19 cellular contexts compared by ENCODE assay signal in genomic region chrX:31420711-31421151, GRCh38.
A peak's percentile ranks its signal among the peaks of the same experiment; 100 is the strongest.
DNase-seq lines count a peak whose midpoint lies in the region; ATAC-seq and TF ChIP-seq lines count a peak whose summit lies in the region.
"Had no signal": no experiment of that assay in that cellular context is flagged by ENCODE, and none has a peak within 500 bp of the region (broad histone marks: within the 10 kb centered on the region; RNA-seq: fewer than 3 reads in every experiment).

No MANE protein-coding gene starts in this region.

- no peak overlapping the region for H3K4me3 Mint-ChIP-seq in mesothelial cell of epicardium
- no peak overlapping the region for H3K4me3 Mint-ChIP-seq in stimulated activated naive CD8-positive, alpha-beta T cell treated with anti-CD3 and anti-CD28 coated beads, Interleukin-15, amount 100 ng/mL, for 72 hours
- H3K4me3 Mint-ChIP-seq: B cell had no signal

- H3K56ac ChIP-seq in IMR-90 (ENCODE audit: extremely low read depth, insufficient read depth, low read length) = no peak overlapping the region

- CTCF ChIA-PET in IMR-90 (lab: Yijun Ruan, JAX) = no interaction called here

- ATAC-seq in GM18858 (IDR thresholded peaks at IDR 0.05; ENCODE audit: unreplicated experiment) = peak; percentile 23
- ATAC-seq in IMR-90 (ENCODE audit: low read depth) = no peak
- no peak for ATAC-seq in stimulated activated naive CD8-positive, alpha-beta T cell treated with anti-CD3 and anti-CD28 coated beads, Interleukin-15, amount 100 ng/mL, for 72 hours
- ATAC-seq: activated CD4-positive, CD25-positive, alpha-beta regulatory T cell treated with anti-CD3 and anti-CD28 coated beads, Interleukin-2, amount 50 U/mL, for 24 hours; gastrocnemius medialis had no signal

- no peak overlapping the region for H2BK5ac ChIP-seq in IMR-90 (ENCODE audit: low read depth, low read length, poor library complexity, severe bottlenecking)

- H3K4me1 ChIP-seq in IMR-90 (ENCODE audit: control insufficient read depth, insufficient read depth, low read length) = no peaks in the 10 kb centered on the region
- no peaks in the 10 kb centered on the region for H3K4me1 ChIP-seq in mesodermal cell (ENCODE audit: control insufficient read depth, insufficient read depth, low read length, poor library complexity, severe bottlenecking)
- H3K4me1 ChIP-seq: gastrocnemius medialis, stomach, vagina had no signal

- H3K36me3 ChIP-seq in IMR-90 (ENCODE audit: control insufficient read depth, insufficient read depth, low read length) (no peaks in the 10 kb centered on the region), mesodermal cell (ENCODE audit: control insufficient read depth, insufficient read depth, low read length) (no peaks in the 10 kb centered on the region)
- H3K36me3 ChIP-seq: cardiac muscle cell, gastrocnemius medialis, stomach, vagina had no signal

- H3K4me3 ChIP-seq in IMR-90 (ENCODE audit: insufficient read depth, low read depth, low read length) (no peak overlapping the region), mesodermal cell (ENCODE audit: extremely low read depth, insufficient read depth, low read length, poor library complexity, severe bottlenecking) (no peak overlapping the region)
- H3K4me3 ChIP-seq: cardiac muscle cell, gastrocnemius medialis, stomach, vagina had no signal

- peaks cover 41% of the 10 kb centered on the region for H3K9me3 Mint-ChIP-seq in mesothelial cell of epicardium
- H3K9me3 Mint-ChIP-seq in stimulated activated naive CD8-positive, alpha-beta T cell treated with anti-CD3 and anti-CD28 coated beads, Interleukin-15, amount 100 ng/mL, for 72 hours = no peaks in the 10 kb centered on the region

- H4K91ac ChIP-seq in IMR-90 (ENCODE audit: insufficient read depth, low read depth, low read length) = no peak overlapping the region

- intact Hi-C loops in IMR-90 (cut with micrococcal nuclease) = loop anchor here (5.0 to 10.0 kb wide), 2 partner anchors 156 to 237 kb away; no protein-coding TSS in a partner anchor

- no peak overlapping the region for H3K9ac ChIP-seq in IMR-90 (ENCODE audit: low read depth, low read length)

- H3K27me3 ChIP-seq in IMR-90 (ENCODE audit: control insufficient read depth, insufficient read depth, low read length) = no peaks in the 10 kb centered on the region
- H3K27me3 ChIP-seq: cardiac muscle cell, gastrocnemius medialis, stomach, vagina had no signal

- peaks cover 11% of the 10 kb centered on the region for H3K4me1 Mint-ChIP-seq in mesothelial cell of epicardium
- H3K4me1 Mint-ChIP-seq in stimulated activated naive CD8-positive, alpha-beta T cell treated with anti-CD3 and anti-CD28 coated beads, Interleukin-15, amount 100 ng/mL, for 72 hours = no peaks in the 10 kb centered on the region

- in situ Hi-C loops in IMR-90 (cut with MboI; ENCODE audit: low sequenced_read_pairs) = no loop called here

- H3K4ac ChIP-seq in IMR-90 (ENCODE audit: low read depth, low read length) = no peak overlapping the region

- no peak overlapping the region for H2BK120ac ChIP-seq in IMR-90 (ENCODE audit: low read depth, low read length)

- TF ChIP-seq RAD21 in IMR-90 (IDR thresholded peaks at IDR 0.05; ENCODE audit: low read length) = no peak

- H4K5ac ChIP-seq in IMR-90 (ENCODE audit: low read depth, low read length) = no peak overlapping the region

- no peaks in the 10 kb centered on the region for H3K79me1 ChIP-seq in IMR-90 (ENCODE audit: low read depth in 1 of 2, low read length in 2 of 2)

- no TSS peak for BruUV-seq in IMR-90 (replicated peaks; lab: Mats Ljungman, UMichigan)

- DNase-seq in IMR-90 = peak; percentile 10
- DNase-seq in fibroblast of gingiva (ENCODE audit: low read depth) = peak; percentile 25
- no peak for DNase-seq in C1 segment of cervical spinal cord (lab: John Stamatoyannopoulos, UW)
- no peak for DNase-seq in mesothelial cell of epicardium (ENCODE audit: low spot score in 2 of 2, unreplicated experiment in 2 of 2)
- DNase-seq in stimulated activated naive CD8-positive, alpha-beta T cell treated with anti-CD3 and anti-CD28 coated beads, Interleukin-15, amount 100 ng/mL, for 72 hours = no peak
- DNase-seq in Ammon's horn (ENCODE audit: low spot score) = no peak
- DNase-seq: activated naive CD4-positive, alpha-beta T cell treated with Interleukin-2 at 50 U/mL for 16 hours; DMS79; gastrocnemius medialis; NCI-H2081 treated with DMSO at 0.1 percent for 48 hours; RPMI8226; stomach; T-helper 1 cell had no signal

- no peaks in the 10 kb centered on the region for H3K9me1 ChIP-seq in IMR-90 (ENCODE audit: insufficient read depth, low read length)

- no peak overlapping the region for H3K14ac ChIP-seq in IMR-90 (replicated peaks; ENCODE audit: low read depth, low read length)

- H4K8ac ChIP-seq in IMR-90 (ENCODE audit: low read depth in 2 of 2, low read length in 2 of 2) = no peak overlapping the region

- H2BK15ac ChIP-seq in IMR-90 (ENCODE audit: low read depth, low read length) = no peak overlapping the region

- TF ChIP-seq POLR2A in IMR-90 (IDR thresholded peaks at IDR 0.05; ENCODE audit: low read depth, low read length) = no peak

- H3K27me3 Mint-ChIP-seq in mesothelial cell of epicardium (ENCODE audit: low read depth) = no peaks in the 10 kb centered on the region
- H3K27me3 Mint-ChIP-seq in stimulated activated naive CD8-positive, alpha-beta T cell treated with anti-CD3 and anti-CD28 coated beads, Interleukin-15, amount 100 ng/mL, for 72 hours = no peaks in the 10 kb centered on the region
- H3K27me3 Mint-ChIP-seq: B cell had no signal

- H2AK9ac ChIP-seq in IMR-90 (replicated peaks; ENCODE audit: low read depth, low read length, poor library complexity) = no peak overlapping the region

- no peak overlapping the region for H3K27ac Mint-ChIP-seq in mesothelial cell of epicardium
- no peak overlapping the region for H3K27ac Mint-ChIP-seq in stimulated activated naive CD8-positive, alpha-beta T cell treated with anti-CD3 and anti-CD28 coated beads, Interleukin-15, amount 100 ng/mL, for 72 hours
- H3K27ac Mint-ChIP-seq: B cell had no signal

- H3K9me3 ChIP-seq in IMR-90 (ENCODE audit: control insufficient read depth, insufficient read depth, low read length) (no peaks in the 10 kb centered on the region), mesodermal cell (ENCODE audit: control insufficient read depth, low read length) (no peaks in the 10 kb centered on the region)
- H3K9me3 ChIP-seq: gastrocnemius medialis, stomach, vagina had no signal

- H2BK20ac ChIP-seq in IMR-90 (ENCODE audit: low read depth, low read length) = no peak overlapping the region

- H3K27ac ChIP-seq in IMR-90 (ENCODE audit: insufficient read depth, low read length) = no peak overlapping the region
- H3K27ac ChIP-seq in mesodermal cell (ENCODE audit: low read depth, low read length, severe bottlenecking) = peak overlapping the region; percentile 73
- H3K27ac ChIP-seq: cardiac muscle cell, gastrocnemius medialis, stomach, vagina had no signal

- H3K23ac ChIP-seq in IMR-90 (ENCODE audit: low read depth, low read length) = no peak overlapping the region

- no peak overlapping the region for H2AK5ac ChIP-seq in IMR-90 (ENCODE audit: low read depth, low read length)

- no peak overlapping the region for H3K18ac ChIP-seq in IMR-90 (ENCODE audit: low read depth, low read length)

- POLR2A ChIA-PET in IMR-90 (lab: Charles Lee; ENCODE audit: unreplicated experiment) = no interaction called here

- TF ChIP-seq CTCF in IMR-90 (conservative IDR thresholded peaks at IDR 0.05; ENCODE audit: low read depth, low read length) = no peak
- no peak for TF ChIP-seq CTCF in mesothelial cell of epicardium (IDR thresholded peaks at IDR 0.05; ENCODE audit: unreplicated experiment)

- no peaks in the 10 kb centered on the region for H3K36me3 Mint-ChIP-seq in mesothelial cell of epicardium

- no peaks in the 10 kb centered on the region for H4K20me1 ChIP-seq in IMR-90 (ENCODE audit: insufficient read depth, low read length)

- no peak overlapping the region for H2AFZ ChIP-seq in IMR-90 (replicated peaks; ENCODE audit: low read length, poor library complexity)

- no peak overlapping the region for H3K4me2 ChIP-seq in IMR-90 (ENCODE audit: low read depth, low read length)

- dilution Hi-C loops in IMR-90 (cut with HindIII; ENCODE audit: low sequenced_read_pairs, unreplicated experiment) = no loop called here

- WGBS in IMR-90 (ENCODE audit: extremely low coverage in 2 of 2, insufficient read length in 1 of 2), 2 experiments = 85% methylated on average over 2 of the region's 3 CpGs; no CpG with 5 or more reads in 1 of the 2 experiments
- WGBS in mesodermal cell (ENCODE audit: insufficient coverage in 2 of 2), 2 experiments = 86 to 90% methylated on average over 2 of the region's 3 CpGs

TF ChIP-seq in IMR-90, 13 proteins besides CTCF, POLR2A, EP300 and RAD21:
- TF ChIP-seq RCOR1 (IDR thresholded peaks at IDR 0.05; ENCODE audit: insufficient replicate concordance, low read length) (no peak), MAZ (IDR thresholded peaks at IDR 0.05; ENCODE audit: borderline replicate concordance, low read depth, low read length) (no peak), FOS (IDR thresholded peaks at IDR 0.05; ENCODE audit: low read depth, low read length) (no peak), CEBPB (IDR thresholded peaks at IDR 0.05; ENCODE audit: low read depth, low read length) (peak; percentile 79; the same call in 1 of the 2 replicates), MXI1 (IDR thresholded peaks at IDR 0.05; ENCODE audit: borderline replicate concordance, low read depth, low read length) (no peak)

Comparison
In these comparisons a context has a peak if more than half of its experiments do, and no peak if none do; other contexts are left out.
1. DNase-seq: peak in IMR-90 (single experiment) and fibroblast of gingiva (single experiment); none in C1 segment of cervical spinal cord (0 of 14), mesothelial cell of epicardium (0 of 2), stimulated activated naive CD8-positive, alpha-beta T cell treated with anti-CD3 and anti-CD28 coated beads, Interleukin-15, amount 100 ng/mL, for 72 hours (0 of 2) and Ammon's horn (single experiment).